In the genomic region with DNA sequence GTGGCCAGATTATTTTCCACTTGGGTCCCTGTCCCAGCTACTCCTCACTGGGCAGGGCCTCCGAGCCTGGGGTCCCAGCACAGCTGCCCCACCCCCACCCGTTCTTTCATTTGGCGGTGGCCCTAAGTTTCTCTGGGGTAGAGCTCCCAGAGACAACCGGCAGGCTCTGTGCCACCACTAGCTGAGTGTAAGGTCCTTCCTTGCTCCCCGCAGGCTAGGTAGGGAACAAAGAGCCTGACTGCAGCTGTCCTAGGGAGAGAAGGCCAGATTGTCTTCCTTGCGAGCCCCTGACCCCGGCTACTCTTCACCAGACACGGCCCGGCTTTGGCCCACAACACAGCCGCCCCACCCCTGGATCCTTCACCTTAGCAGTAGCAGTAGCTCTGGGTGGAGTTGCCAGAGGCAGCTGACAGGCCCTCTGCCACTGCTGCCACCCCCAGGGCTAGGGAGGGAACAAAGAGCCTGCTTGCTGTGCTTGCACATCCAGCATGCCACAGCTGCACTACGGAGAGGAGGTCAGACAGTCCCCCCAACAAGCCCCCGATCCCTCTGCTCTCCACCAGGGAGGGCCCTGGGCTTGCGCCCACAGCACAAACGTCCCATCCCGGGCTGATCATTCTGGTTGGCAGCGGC, we compare ENCODE assay signal across 8 cellular contexts.
DNase-seq lines count a peak whose midpoint lies in the region; ATAC-seq lines count a peak whose summit lies in the region.
"Not testable (repeated sequence)": the region's sequence is repeated elsewhere in the genome, so short reads cannot be mapped to it uniquely, and the experiment has no call there.

No MANE protein-coding gene starts in this region.

- DNase-seq in activated CD4-positive, alpha-beta T cell treated with anti-CD3 and anti-CD28 coated beads for 36 hours; stimulated activated naive CD8-positive, alpha-beta T cell treated with anti-CD3 and anti-CD28 coated beads, Interleukin-15, Interleukin-2, amounts not matched to agents 100 U/mL and 50 U/mL, for 24 hours: not testable (repeated sequence)

- ATAC-seq in GM18502 (IDR thresholded peaks at IDR 0.05; ENCODE audit: poor library complexity, unreplicated experiment) (peak; percentile 43), GM19043 (IDR thresholded peaks at IDR 0.05; ENCODE audit: low read depth, unreplicated experiment) (peak; percentile 29), GM21529 (IDR thresholded peaks at IDR 0.05; ENCODE audit: unreplicated experiment) (peak; percentile 27), HG02970 (IDR thresholded peaks at IDR 0.05; ENCODE audit: low FRiP score, unreplicated experiment) (peak; percentile 29), HG03354 (IDR thresholded peaks at IDR 0.05; ENCODE audit: poor library complexity, severe bottlenecking, unreplicated experiment) (peak; percentile 42)
- ATAC-seq in activated CD4-positive, alpha-beta T cell treated with anti-CD3 and anti-CD28 coated beads for 36 hours, result peak; percentile 70
- peak; percentile 40 for ATAC-seq in stimulated activated naive CD8-positive, alpha-beta T cell treated with anti-CD3 and anti-CD28 coated beads, Interleukin-15, Interleukin-2, amounts not matched to agents 100 U/mL and 50 U/mL, for 24 hours

- not testable (repeated sequence) for H3K9me3 Mint-ChIP-seq in activated CD4-positive, alpha-beta T cell treated with anti-CD3 and anti-CD28 coated beads for 36 hours (ENCODE audit: low read depth); activated naive CD8-positive, alpha-beta T cell (ENCODE audit: low read depth)

- H3K4me1 Mint-ChIP-seq in activated CD4-positive, alpha-beta T cell treated with anti-CD3 and anti-CD28 coated beads for 36 hours; activated naive CD8-positive, alpha-beta T cell (ENCODE audit: low read depth): not testable (repeated sequence)

- intact Hi-C loops in activated CD4-positive, alpha-beta T cell treated with anti-CD3 and anti-CD28 coated beads for 36 hours (cut with DNase I, micrococcal nuclease), result not testable (repeated sequence)

- POLR2A ChIA-PET in activated CD4-positive, alpha-beta T cell treated with anti-CD3 and anti-CD28 coated beads for 36 hours (lab: Charles Lee), result not testable (repeated sequence)

- H3K4me3 Mint-ChIP-seq in activated CD4-positive, alpha-beta T cell treated with anti-CD3 and anti-CD28 coated beads for 36 hours, result not testable (repeated sequence)
- peak overlapping the region; percentile 27 for H3K4me3 Mint-ChIP-seq in activated naive CD8-positive, alpha-beta T cell

- not testable (repeated sequence) for H3K27me3 Mint-ChIP-seq in activated CD4-positive, alpha-beta T cell treated with anti-CD3 and anti-CD28 coated beads for 36 hours; activated naive CD8-positive, alpha-beta T cell

- CTCF ChIA-PET in activated CD4-positive, alpha-beta T cell treated with anti-CD3 and anti-CD28 coated beads for 36 hours (lab: Charles Lee), result not testable (repeated sequence)

- H3K36me3 Mint-ChIP-seq in activated CD4-positive, alpha-beta T cell treated with anti-CD3 and anti-CD28 coated beads for 36 hours (ENCODE audit: low read depth); activated naive CD8-positive, alpha-beta T cell: not testable (repeated sequence)

- H3K27ac Mint-ChIP-seq in activated CD4-positive, alpha-beta T cell treated with anti-CD3 and anti-CD28 coated beads for 36 hours; activated naive CD8-positive, alpha-beta T cell: not testable (repeated sequence)
